9 cellular contexts compared by ENCODE assay signal in genomic region chr1:17561561-17561985, GRCh38. TPM values are rescaled to one million over a fixed set of nuclear protein-coding genes. Genes with fewer than 3 reads are reported as not detected.
DNase-seq lines count a peak whose midpoint lies in the region; ATAC-seq, FAIRE-seq and TF ChIP-seq lines count a peak whose summit lies in the region.
"Had no signal": no experiment of that assay in that cellular context is flagged by ENCODE, and none has a peak within 500 bp of the region (broad histone marks: within the 10 kb centered on the region; RNA-seq: fewer than 3 reads in every experiment).

No MANE protein-coding gene starts in this region.

- H3F3A ChIP-seq in SK-N-SH (replicated peaks; ENCODE audit: insufficient read depth), result peaks cover 5% of the 10 kb centered on the region

- FAIRE-seq in pancreas (lab: Jason Lieb, UNC), result no peak

- H3K4me1 ChIP-seq in SK-N-SH (ENCODE audit: control insufficient read depth in 1 of 2, insufficient read depth in 2 of 2, low read depth in 1 of 2, low read length in 1 of 2) (peaks cover 19 to 20% of the 10 kb centered on the region in 2 experiments; a peak in 3 of 4 replicates), pancreas (peaks cover 56 to 69% (median 68%) of the 10 kb centered on the region in 3 donors)

- DNase-seq in AG04450 (ENCODE audit: low read depth, low spot score) (no peak), SK-N-SH (no peak), fibroblast of peridontal ligament (ENCODE audit: extremely low read depth) (peak; percentile 34), pancreas (peak; percentile 69 to 88 (median 84)), NCI-H345 treated with DMSO at 0.1 percent for 48 hours (lab: John Stamatoyannopoulos, UW; ENCODE audit: unreplicated experiment) (no peak), mesenteric fat pad (ENCODE audit: low spot score) (no peak)
- no peak for DNase-seq in stimulated activated CD4-positive, alpha-beta T cell treated with anti-CD3 and anti-CD28 coated beads, Interleukin-15, amount 100 ng/mL, for 24 hours
- DNase-seq: NCI-H2081 had no signal

- H3K27me3 ChIP-seq in AG04450 (ENCODE audit: control insufficient read depth, insufficient read depth, low read length) (no peaks in the 10 kb centered on the region), SK-N-SH (ENCODE audit: insufficient read depth) (no peaks in the 10 kb centered on the region), pancreas (no peaks in the 10 kb centered on the region)

- no peak for TF ChIP-seq RAD21 in SK-N-SH (IDR thresholded peaks at IDR 0.05; ENCODE audit: low read length)

- intact Hi-C loops in pancreas (cut with DNase I), result no loop called here

- no peak overlapping the region for H3K4me3 ChIP-seq in AG04450 (ENCODE audit: low read depth, low read length)
- H3K4me3 ChIP-seq in SK-N-SH (ENCODE audit: low read depth in 2 of 2, low read length in 1 of 2), result no peak overlapping the region; a peak in 1 of 4 replicates
- no peak overlapping the region for H3K4me3 ChIP-seq in pancreas

- peaks cover 67% of the 10 kb centered on the region for H3K79me2 ChIP-seq in SK-N-SH (ENCODE audit: insufficient read depth)

- H3K4me2 ChIP-seq in SK-N-SH, result peak overlapping the region; percentile 67

- no peaks in the 10 kb centered on the region for H3K9me3 ChIP-seq in AG04450 (ENCODE audit: control insufficient read depth, insufficient read depth, low read length)
- H3K9me3 ChIP-seq in SK-N-SH, result no peaks in the 10 kb centered on the region
- H3K9me3 ChIP-seq in pancreas, result no peaks in the 10 kb centered on the region

- H2AFZ ChIP-seq in SK-N-SH (ENCODE audit: low read depth), result no peak overlapping the region

- TF ChIP-seq EP300 in SK-N-SH (IDR thresholded peaks at IDR 0.05; ENCODE audit: borderline replicate concordance in 1 of 2, low read depth in 1 of 2, low read length in 1 of 2), result no peak

- H3K9me2 ChIP-seq in SK-N-SH, result no peaks in the 10 kb centered on the region

- CTCF ChIA-PET in AG04450 (lab: Charles Lee) (interaction anchor here (1.5 kb wide), 1 partner anchor 45 kb away, joined by 5 read pairs; no protein-coding TSS in a partner anchor), SK-N-SH (lab: Yijun Ruan, JAX) (interaction anchor here (0.8 to 3.4 kb wide), 2 partner anchors 45 to 109 kb away, joined by 3 to 23 read pairs; no protein-coding TSS in a partner anchor)

- H4K20me1 ChIP-seq in SK-N-SH (ENCODE audit: insufficient read depth), result no peaks in the 10 kb centered on the region

- peak; percentile 59 to 71 (median 64) for ATAC-seq in pancreas
- no peak for ATAC-seq in GM21423 (IDR thresholded peaks at IDR 0.05; ENCODE audit: unreplicated experiment)

- H3K27ac ChIP-seq in AG04450 (ENCODE audit: low read depth, low read length) (peak overlapping the region; percentile 31), SK-N-SH (ENCODE audit: low read depth in 2 of 2, low read length in 1 of 2) (peak overlapping the region in 1 of 2 experiments; percentile 71; a peak in 2 of 4 replicates), pancreas (peak overlapping the region; percentile 68 to 92 (median 88))

- POLR2A ChIA-PET in AG04450 (lab: Yijun Ruan, JAX) (no interaction called here), SK-N-SH (lab: Yijun Ruan, JAX) (no interaction called here)

- no peak overlapping the region; the same call in 1 of the 2 replicates for H3K9ac ChIP-seq in SK-N-SH

- H3K36me3 ChIP-seq in SK-N-SH (replicated peaks in 1 of 2; ENCODE audit: control insufficient read depth in 1 of 2, insufficient read depth in 2 of 2, low read length in 1 of 2) (no peaks in the 10 kb centered on the region), pancreas (no peaks in the 10 kb centered on the region)

- 66% methylated on average over 8 of the region's 9 CpGs for WGBS in SK-N-SH (ENCODE audit: low lambda C conversion rate)
- WGBS in pancreas, 2 donors, result 14 to 23% methylated on average over 7 to 9 of the region's 9 CpGs

- TF ChIP-seq CTCF in AG04450 (IDR thresholded peaks at IDR 0.05; ENCODE audit: low read depth, low read length) (no peak), SK-N-SH (IDR thresholded peaks at IDR 0.05) (no peak), pancreas (IDR thresholded peaks at IDR 0.05) (no peak)

TF ChIP-seq in SK-N-SH, 30 proteins besides CTCF, POLR2A, EP300 and RAD21:
- TF ChIP-seq FOSL2 (IDR thresholded peaks at IDR 0.05; ENCODE audit: borderline replicate concordance, low read depth) (no peak), MXI1 (IDR thresholded peaks at IDR 0.05; ENCODE audit: low read depth, low read length) (no peak), POLR2AphosphoS5 (IDR thresholded peaks at IDR 0.05; ENCODE audit: low read depth, low read length) (no peak), USF1 (IDR thresholded peaks at IDR 0.05; ENCODE audit: borderline replicate concordance, low read depth) (no peak), NRF1 (IDR thresholded peaks at IDR 0.05; ENCODE audit: low read depth, low read length) (no peak), MEF2A (IDR thresholded peaks at IDR 0.05; ENCODE audit: borderline replicate concordance, low read depth) (no peak), SMC3 (IDR thresholded peaks at IDR 0.05; ENCODE audit: low read depth, low read length) (no peak), SIN3A (IDR thresholded peaks at IDR 0.05; ENCODE audit: borderline replicate concordance, low read depth, low read length) (no peak), ELF1 (IDR thresholded peaks at IDR 0.05) (no peak), CHD2 (IDR thresholded peaks at IDR 0.05; ENCODE audit: low read length, partially characterized antibody) (no peak), RXRA (IDR thresholded peaks at IDR 0.05; ENCODE audit: borderline replicate concordance, low read depth) (no peak), FOXM1 (IDR thresholded peaks at IDR 0.05; ENCODE audit: low read depth) (no peak), JUND (IDR thresholded peaks at IDR 0.05) (no peak), RFX5 (IDR thresholded peaks at IDR 0.05; ENCODE audit: low read length) (no peak)

RNA-seq across cellular contexts. Expression of gene ARHGEF10L, which starts 22.1 kb away (rescaled TPM):
- polyA plus RNA-seq in AG04450 (2011; rRNA removed) (5.7 and 7.8 TPM in 2 replicates), SK-N-SH (2012; rRNA removed) (12.5 and 12.6 TPM in 2 replicates), pancreas (100 to 1,000 TPM; 103 to 104 TPM)
- 11.0 and 14.9 TPM in 2 replicates for polyA minus RNA-seq in AG04450 (2011; rRNA and poly(A)+ RNA removed)
- polyA plus RNA-seq in SK-N-SH (2012; cell fraction: cytosol; rRNA removed), result 3.7 and 6.3 TPM in 2 replicates
- polyA plus RNA-seq in SK-N-SH (2012; cell fraction: nucleus; rRNA removed), result 35.6 and 35.9 TPM in 2 replicates
- total RNA-seq in pancreas (10 to 100 TPM; 36.2 to 58.7 (median 48.2) TPM), mesenteric fat pad (37.0 TPM)

Comparison
In these comparisons a context has a peak if more than half of its experiments do, and no peak if none do; other contexts are left out.
1. DNase-seq: peak in fibroblast of peridontal ligament (single experiment) and pancreas (6 of 6); none in AG04450 (single experiment), SK-N-SH (single experiment), NCI-H345 treated with DMSO at 0.1 percent for 48 hours (single experiment), stimulated activated CD4-positive, alpha-beta T cell treated with anti-CD3 and anti-CD28 coated beads, Interleukin-15, amount 100 ng/mL, for 24 hours (single experiment) and mesenteric fat pad (single experiment).